In genomic region chr19:54371453-54371852, GRCh38 we compare ENCODE assay signal across 1 cellular context.
TF ChIP-seq lines count a peak whose summit lies in the region.

No MANE protein-coding gene starts in this region.

TF ChIP-seq in A549, 52 proteins besides CTCF, POLR2A, EP300 and RAD21:
- TF ChIP-seq MAFK (IDR thresholded peaks at IDR 0.05; ENCODE audit: partially characterized antibody): peak; percentile 68
TF ChIP-seq in A549: peak in this region for 1; not testable (repeated sequence) for 51.
